ENCODE assay signal across 20 cellular contexts in genomic region chr4:138092060-138092459, GRCh38.
"Had no signal": no experiment of that assay in that cellular context is flagged by ENCODE, and none has a peak within 500 bp of the region (broad histone marks: within the 10 kb centered on the region; RNA-seq: fewer than 3 reads in every experiment).

No MANE protein-coding gene starts in this region.

- H3K27me3 ChIP-seq: adrenal gland, stomach had no signal

- H3K4me2 ChIP-seq: smooth muscle cell had no signal

- H3K36me3 ChIP-seq: adrenal gland, stomach had no signal

- H2AFZ ChIP-seq: parathyroid adenoma had no signal

- H3K9me3 ChIP-seq: adrenal gland, stomach had no signal

- H3K79me2 ChIP-seq: parathyroid adenoma had no signal

- ATAC-seq: activated naive CD4-positive, alpha-beta T cell treated with anti-CD3 and anti-CD28 coated beads, Interleukin-2, amount 50 U/mL, for 72 hours; effector memory CD8-positive, alpha-beta T cell; left lobe of liver; sciatic nerve; stimulated activated effector memory CD8-positive, alpha-beta T cell treated with anti-CD3 and anti-CD28 coated beads, Interleukin-12 subunit alpha, Interleukin-12 subunit beta, amount 100 ng/mL, for 72 hours had no signal

- H3K4me1 ChIP-seq: adrenal gland, parathyroid adenoma had no signal

- DNase-seq: activated CD4-positive, alpha-beta memory T cell treated with anti-CD3 and anti-CD28 coated beads for 36 hours; activated CD4-positive, alpha-beta T cell treated with anti-CD3 and anti-CD28 coated beads for 4 hours; activated gamma-delta T cell treated with Interleukin-2 at 50 U/mL for 16 hours; activated T-cell treated with anti-CD3 and anti-CD28 coated beads for 4 hours; adrenal gland; dermis blood vessel endothelial cell; effector memory CD8-positive, alpha-beta T cell; foreskin melanocyte; glutamatergic neuron; hypothalamus; stimulated activated CD4-positive, alpha-beta T cell treated with anti-CD3 and anti-CD28 coated beads, Interleukin-4, amount 100 ng/mL, for 24 hours; stomach had no signal

- H3K4me3 ChIP-seq: adrenal gland, lung, smooth muscle cell, stomach had no signal

- H3K9ac ChIP-seq: parathyroid adenoma had no signal

- H3K27ac ChIP-seq: adrenal gland, epithelial cell of prostate, parathyroid adenoma, stomach had no signal
